ENCODE assay signal across 18 cellular contexts in genomic region chr1:115160728-115161127, GRCh38.
A peak's percentile ranks its signal among the peaks of the same experiment; 100 is the strongest.
DNase-seq lines count a peak whose midpoint lies in the region; ATAC-seq, FAIRE-seq and TF ChIP-seq lines count a peak whose summit lies in the region.
"Had no signal": no experiment of that assay in that cellular context is flagged by ENCODE, and none has a peak within 500 bp of the region (broad histone marks: within the 10 kb centered on the region; RNA-seq: fewer than 3 reads in every experiment).

No MANE protein-coding gene starts in this region.

- no peak for FAIRE-seq in bronchial epithelial cell (lab: Jason Lieb, UNC)
- FAIRE-seq in keratinocyte (lab: Jason Lieb, UNC): peak; percentile 36
- FAIRE-seq: A204.1, D721Med had no signal

- ATAC-seq in mucosa of descending colon: no peak
- ATAC-seq: CD8-positive, alpha-beta T cell; HCT116 had no signal

- H3K9ac ChIP-seq in keratinocyte (ENCODE audit: control insufficient read depth, extremely low read depth, insufficient read depth, low read length): no peak overlapping the region

- no peak overlapping the region for H3K4me3 ChIP-seq in bronchial epithelial cell (ENCODE audit: low read depth, low read length)
- no peak overlapping the region for H3K4me3 ChIP-seq in keratinocyte (ENCODE audit: control insufficient read depth in 2 of 3, extremely low read depth in 1 of 3, insufficient read depth in 2 of 3, low read depth in 1 of 3, low read length in 3 of 3)
- no peak overlapping the region for H3K4me3 ChIP-seq in uterus
- H3K4me3 ChIP-seq in mucosa of descending colon: no peak overlapping the region

- TF ChIP-seq CTCF in bronchial epithelial cell (IDR thresholded peaks at IDR 0.05; ENCODE audit: insufficient read depth, low read length, severe bottlenecking): no peak
- TF ChIP-seq CTCF in keratinocyte (optimal IDR thresholded peaks at IDR 0.05 in 1 of 3, IDR thresholded peaks at IDR 0.05 in 1 of 3, conservative IDR thresholded peaks at IDR 0.05 in 1 of 3; ENCODE audit: extremely low read depth in 1 of 3, insufficient read depth in 2 of 3, low read length in 3 of 3): no peak
- TF ChIP-seq CTCF in uterus (IDR thresholded peaks at IDR 0.05): no peak
- no peak for TF ChIP-seq CTCF in mucosa of descending colon (IDR thresholded peaks at IDR 0.05)

- no peaks in the 10 kb centered on the region for H3K79me2 ChIP-seq in keratinocyte (ENCODE audit: control insufficient read depth, insufficient read depth, low read length)

- intact Hi-C loops in uterus (cut with DNase I; ENCODE audit: low total_unique reads) (no loop called here), mucosa of descending colon (cut with DNase I, micrococcal nuclease) (no loop called here)

- no peaks in the 10 kb centered on the region for H4K20me1 ChIP-seq in keratinocyte (ENCODE audit: control insufficient read depth, extremely low read depth, insufficient read depth, low read length)

- H3K9me1 ChIP-seq in keratinocyte (ENCODE audit: control insufficient read depth, extremely low read depth, insufficient read depth, low read length): no peaks in the 10 kb centered on the region

- H3K36me3 ChIP-seq in bronchial epithelial cell (ENCODE audit: control insufficient read depth, insufficient read depth, low read length) (no peaks in the 10 kb centered on the region), keratinocyte (ENCODE audit: control insufficient read depth in 2 of 2, extremely low read depth in 1 of 2, insufficient read depth in 2 of 2, low read length in 2 of 2) (no peaks in the 10 kb centered on the region), uterus (no peaks in the 10 kb centered on the region), mucosa of descending colon (ENCODE audit: low read depth) (no peaks in the 10 kb centered on the region)
- H3K36me3 ChIP-seq: BE2C had no signal

- H3K4me1 ChIP-seq in keratinocyte (ENCODE audit: control insufficient read depth, extremely low read depth, insufficient read depth, low read length) (peaks cover 21% of the 10 kb centered on the region), uterus (peaks cover 9 to 26% of the 10 kb centered on the region in 2 donors), mucosa of descending colon (ENCODE audit: low read depth) (no peaks in the 10 kb centered on the region)
- H3K4me1 ChIP-seq: BE2C had no signal

- H3K27ac ChIP-seq in keratinocyte (ENCODE audit: control insufficient read depth, insufficient read depth, low read length): no peak overlapping the region
- H3K27ac ChIP-seq in uterus: no peak overlapping the region
- H3K27ac ChIP-seq: C4-2B, HL-60 had no signal

- DNase-seq in ELR (ENCODE audit: low read depth) (peak; percentile 44), M059J (ENCODE audit: low read depth) (peak; percentile 48), bronchial epithelial cell (ENCODE audit: low read depth) (peak; percentile 62), keratinocyte (ENCODE audit: low read depth, low spot score) (no peak), uterus (no peak), mucosa of descending colon (no peak)
- DNase-seq in activated effector memory CD4-positive, alpha-beta T cell treated with Interleukin-2 at 50 U/mL for 16 hours: no peak
- DNase-seq: BE2C; CD8-positive, alpha-beta T cell; COR-L47; DMS153; DMS79 treated with DMSO at 0.1 percent for 48 hours; GF-D8 had no signal

- no peak overlapping the region for H3K4me2 ChIP-seq in keratinocyte (ENCODE audit: control insufficient read depth, extremely low read depth, insufficient read depth, low read depth, low read length)

- no peak overlapping the region for H2AFZ ChIP-seq in keratinocyte (ENCODE audit: control insufficient read depth, low read length)

- dilution Hi-C loops in keratinocyte (cut with MboI; ENCODE audit: extremely low pct_ligation_motif_present, low sequenced_read_pairs): no loop called here

- H3K9me3 ChIP-seq in keratinocyte (ENCODE audit: control insufficient read depth, low read depth, low read length) (no peaks in the 10 kb centered on the region), uterus (no peaks in the 10 kb centered on the region), mucosa of descending colon (no peaks in the 10 kb centered on the region)
- H3K9me3 ChIP-seq: BE2C had no signal

- no peaks in the 10 kb centered on the region for H3K27me3 ChIP-seq in bronchial epithelial cell (ENCODE audit: control insufficient read depth, insufficient read depth, low read length)
- no peaks in the 10 kb centered on the region for H3K27me3 ChIP-seq in keratinocyte (ENCODE audit: control insufficient read depth, extremely low read depth, insufficient read depth, low read length)
- H3K27me3 ChIP-seq in uterus: no peaks in the 10 kb centered on the region
- H3K27me3 ChIP-seq: BE2C had no signal

- no peak for TF ChIP-seq POLR2A in uterus (IDR thresholded peaks at IDR 0.05)

Comparison
In these comparisons a context has a peak if more than half of its experiments do, and no peak if none do; other contexts are left out.
1. DNase-seq: peak in ELR (single experiment), M059J (single experiment) and bronchial epithelial cell (single experiment); none in keratinocyte (single experiment), uterus (0 of 2), mucosa of descending colon (0 of 3) and activated effector memory CD4-positive, alpha-beta T cell treated with Interleukin-2 at 50 U/mL for 16 hours (single experiment).